28 cellular contexts compared by ENCODE assay signal in genomic region chr20:61919675-61920365, GRCh38.
"Had no signal": no experiment of that assay in that cellular context is flagged by ENCODE, and none has a peak within 500 bp of the region (broad histone marks: within the 10 kb centered on the region; RNA-seq: fewer than 3 reads in every experiment).

No MANE protein-coding gene starts in this region.

- DNase-seq: activated CD4-positive, alpha-beta T cell treated with anti-CD3 and anti-CD28 coated beads for 48 hours; activated CD4-positive, alpha-beta T cell treated with anti-CD3 and anti-CD28 coated beads, Interleukin-2, amount 50 U/mL, for 4 hours; activated CD4-positive, CD25-positive, alpha-beta regulatory T cell treated with anti-CD3 and anti-CD28 coated beads, Interleukin-2, amount 50 U/mL, for 72 hours; activated CD8-positive, alpha-beta T cell treated with anti-CD3 and anti-CD28 coated beads, Interleukin-2, amount 10 ng/mL, durations not matched to agents 7 days and 5 days; activated effector memory CD4-positive, alpha-beta T cell treated with anti-CD3 and anti-CD28 coated beads, Interleukin-2, amount 50 U/mL, for 16 hours; activated naive CD4-positive, alpha-beta T cell treated with Interleukin-2 at 50 U/mL for 16 hours; activated naive CD8-positive, alpha-beta T cell treated with anti-CD3 and anti-CD28 coated beads, Interleukin-2, amount 50 U/mL, for 24 hours; activated T-cell treated with anti-CD3 and anti-CD28 coated beads, Interleukin-2, amount 50 U/mL, for 24 hours; amniotic stem cell; body of pancreas; MM.1S; NCI-H1105; NCI-H1436; NCI-H1694 treated with DMSO at 0.1 percent for 48 hours; NCI-H2029 treated with DMSO at 0.1 percent for 48 hours; NCI-H510A treated with DMSO at 0.1 percent for 48 hours; NCI-H69; NK-92 treated with Interleukin-12 subunit alpha and Interleukin-12 subunit beta, amount 100 ng/mL, for 24 hours; OCI-M1; RPMI8226; SHP77 treated with DMSO at 0.1 percent for 48 hours; T-helper 17 cell; T-helper 9 cell had no signal

- ATAC-seq: activated CD8-positive, alpha-beta T cell treated with anti-CD3 and anti-CD28 coated beads, Interleukin-2, amount 10 ng/mL, durations not matched to agents 7 days and 5 days; activated naive CD4-positive, alpha-beta T cell treated with anti-CD3 and anti-CD28 coated beads, Interleukin-2, amount 50 U/mL, for 72 hours; activated naive CD8-positive, alpha-beta T cell treated with anti-CD3 and anti-CD28 coated beads, Interleukin-2, amount 50 U/mL, for 24 hours; body of pancreas; Panc1; T-helper 17 cell; WTC11 had no signal

- H3K27me3 Mint-ChIP-seq: activated naive CD8-positive, alpha-beta T cell treated with anti-CD3 and anti-CD28 coated beads, Interleukin-2, amount 50 U/mL, for 24 hours had no signal

- H3K4me1 Mint-ChIP-seq: activated naive CD8-positive, alpha-beta T cell treated with anti-CD3 and anti-CD28 coated beads, Interleukin-2, amount 50 U/mL, for 24 hours; T-helper 17 cell; WTC11 had no signal

- H3K27me3 ChIP-seq: ascending aorta, body of pancreas had no signal

- H3K4me3 Mint-ChIP-seq: activated CD8-positive, alpha-beta T cell treated with anti-CD3 and anti-CD28 coated beads, Interleukin-2, amount 10 ng/mL, durations not matched to agents 7 days and 5 days; activated naive CD8-positive, alpha-beta T cell treated with anti-CD3 and anti-CD28 coated beads, Interleukin-2, amount 50 U/mL, for 24 hours; activated T-cell treated with anti-CD3 and anti-CD28 coated beads, Interleukin-2, amount 50 U/mL, for 24 hours; activated T-helper 1 cell treated with anti-CD3 and anti-CD28 coated beads, Interleukin-12 subunit alpha, Interleukin-12 subunit beta, Interleukin-2, Interleukin-4 antibody, amounts not matched to agents 30 ng/mL and 10 ng/mL and 1 ng/mL, durations not matched to agents 14 hours and 24 hours and 36 hours; T-helper 17 cell; WTC11 had no signal

- H3K36me3 Mint-ChIP-seq: activated naive CD4-positive, alpha-beta T cell treated with anti-CD3 and anti-CD28 coated beads, Interleukin-2, amount 50 U/mL, for 72 hours; WTC11 had no signal

- H3K27ac Mint-ChIP-seq: activated CD8-positive, alpha-beta T cell treated with anti-CD3 and anti-CD28 coated beads, Interleukin-2, amount 10 ng/mL, durations not matched to agents 7 days and 5 days; activated naive CD4-positive, alpha-beta T cell treated with anti-CD3 and anti-CD28 coated beads, Interleukin-2, amount 50 U/mL, for 72 hours; activated naive CD8-positive, alpha-beta T cell treated with anti-CD3 and anti-CD28 coated beads, Interleukin-2, amount 50 U/mL, for 24 hours; activated T-cell treated with anti-CD3 and anti-CD28 coated beads, Interleukin-2, amount 50 U/mL, for 24 hours; activated T-helper 1 cell treated with anti-CD3 and anti-CD28 coated beads, Interleukin-12 subunit alpha, Interleukin-12 subunit beta, Interleukin-2, Interleukin-4 antibody, amounts not matched to agents 30 ng/mL and 10 ng/mL and 1 ng/mL, durations not matched to agents 14 hours and 24 hours and 36 hours; T-helper 17 cell; WTC11 had no signal

- H3K9me3 ChIP-seq: ascending aorta, body of pancreas had no signal

- H3K9me3 Mint-ChIP-seq: activated naive CD4-positive, alpha-beta T cell treated with anti-CD3 and anti-CD28 coated beads, Interleukin-2, amount 50 U/mL, for 72 hours; activated naive CD8-positive, alpha-beta T cell treated with anti-CD3 and anti-CD28 coated beads, Interleukin-2, amount 50 U/mL, for 24 hours; activated T-cell treated with anti-CD3 and anti-CD28 coated beads, Interleukin-2, amount 50 U/mL, for 24 hours; activated T-helper 1 cell treated with anti-CD3 and anti-CD28 coated beads, Interleukin-12 subunit alpha, Interleukin-12 subunit beta, Interleukin-2, Interleukin-4 antibody, amounts not matched to agents 30 ng/mL and 10 ng/mL and 1 ng/mL, durations not matched to agents 14 hours and 24 hours and 36 hours; WTC11 had no signal

- H3K4me3 ChIP-seq: ascending aorta, body of pancreas had no signal

- H3K27ac ChIP-seq: ascending aorta, body of pancreas had no signal

- H3K36me3 ChIP-seq: ascending aorta had no signal

- H3K4me1 ChIP-seq: ascending aorta, body of pancreas had no signal
